ENCODE assay signal across 8 cellular contexts in the genomic region with DNA sequence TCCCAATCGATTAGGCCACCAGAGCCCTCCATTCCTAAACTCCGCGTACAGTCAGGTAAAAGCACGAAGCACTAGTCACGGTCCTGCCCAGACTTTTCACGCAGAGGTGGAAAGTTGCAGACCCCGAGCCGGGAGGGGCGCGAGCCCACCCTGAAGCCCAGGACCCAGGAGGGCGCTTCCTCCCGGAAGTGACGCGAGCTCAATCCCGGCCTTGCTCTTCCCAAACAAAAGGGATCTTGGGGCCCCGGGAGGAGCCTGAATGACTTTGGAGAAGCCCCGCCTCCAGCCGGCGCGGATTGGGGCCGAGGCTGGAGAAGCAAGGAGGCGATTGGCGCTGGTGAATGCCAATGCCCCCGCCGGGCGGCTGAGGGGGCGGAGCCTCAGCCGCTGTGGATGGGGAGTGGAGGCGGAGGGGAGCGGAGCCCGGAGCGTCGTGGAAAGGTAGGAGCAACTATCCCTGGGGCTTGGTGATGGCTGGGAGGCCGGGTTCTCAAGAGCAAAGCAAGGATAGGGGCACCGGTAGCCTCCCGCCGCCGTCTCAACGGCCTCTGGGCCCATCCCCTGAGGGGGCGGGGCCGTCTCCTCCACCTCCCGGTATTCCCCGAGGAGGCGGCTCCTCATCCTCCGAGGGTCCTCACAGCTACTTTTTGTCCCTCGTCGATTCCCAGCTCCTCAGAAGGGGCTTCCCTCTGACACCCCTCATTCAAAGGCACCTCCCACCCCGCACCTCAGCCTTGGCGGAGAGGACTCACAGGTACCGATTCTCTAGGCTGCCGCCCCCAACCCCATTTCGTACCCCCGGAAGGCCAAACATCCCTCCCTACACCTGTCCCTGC. TPM values are rescaled to one million over a fixed set of nuclear protein-coding genes. Genes with fewer than 3 reads are reported as not detected.
A peak's percentile ranks its signal among the peaks of the same experiment; 100 is the strongest.
DNase-seq lines count a peak whose midpoint lies in the region; ATAC-seq and TF ChIP-seq lines count a peak whose summit lies in the region.

A gene with protein sequence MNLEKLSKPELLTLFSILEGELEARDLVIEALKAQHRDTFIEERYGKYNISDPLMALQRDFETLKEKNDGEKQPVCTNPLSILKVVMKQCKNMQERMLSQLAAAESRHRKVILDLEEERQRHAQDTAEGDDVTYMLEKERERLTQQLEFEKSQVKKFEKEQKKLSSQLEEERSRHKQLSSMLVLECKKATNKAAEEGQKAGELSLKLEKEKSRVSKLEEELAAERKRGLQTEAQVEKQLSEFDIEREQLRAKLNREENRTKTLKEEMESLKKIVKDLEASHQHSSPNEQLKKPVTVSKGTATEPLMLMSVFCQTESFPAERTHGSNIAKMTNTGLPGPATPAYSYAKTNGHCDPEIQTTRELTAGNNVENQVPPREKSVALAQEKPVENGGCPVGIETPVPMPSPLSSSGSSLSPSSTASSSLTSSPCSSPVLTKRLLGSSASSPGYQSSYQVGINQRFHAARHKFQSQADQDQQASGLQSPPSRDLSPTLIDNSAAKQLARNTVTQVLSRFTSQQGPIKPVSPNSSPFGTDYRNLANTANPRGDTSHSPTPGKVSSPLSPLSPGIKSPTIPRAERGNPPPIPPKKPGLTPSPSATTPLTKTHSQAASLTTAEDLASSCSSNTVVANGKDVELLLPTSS (plus strand): TSS at position 383 of the 836 bp plus-strand sequence. CDS start 19,952 bp downstream, outside the sequence.

- BruUV-seq in A673 (replicated peaks; lab: Mats Ljungman, UMichigan), result TSS peak; percentile 44

- peaks cover 35% of the 10 kb centered on the region for H3K27me3 Mint-ChIP-seq in central memory CD8-positive, alpha-beta T cell

- H3K4me3 Mint-ChIP-seq in central memory CD8-positive, alpha-beta T cell, result peak within 1 kb of the TSS; percentile 85

- CTCF ChIA-PET in A673 (lab: Charles Lee), result interaction anchor here (1.0 to 1.5 kb wide), 3 partner anchors 68 to 322 kb away, joined by 3 read pairs; a partner anchor contains a TSS

- intact Hi-C loops in A673 (cut with micrococcal nuclease; ENCODE audit: unreplicated experiment), result loop anchor here (2.0 kb wide), 1 partner anchor 223 kb away; a partner anchor contains a TSS

- no peaks in the 10 kb centered on the region for H3K9me3 Mint-ChIP-seq in central memory CD8-positive, alpha-beta T cell

- POLR2A ChIA-PET in A673 (lab: Charles Lee; ENCODE audit: low non-redundant PET), result interaction anchor here (0.6 kb wide), 1 partner anchor 1389 kb away, joined by 3 read pairs; no protein-coding TSS in a partner anchor

- no peak for TF ChIP-seq CTCF in A673 (conservative IDR thresholded peaks at IDR 0.05; ENCODE audit: low read depth, low read length)

- peak; percentile 99 for DNase-seq in A673 (ENCODE audit: low spot score)
- peak; percentile 89 for DNase-seq in NCI-H2196 treated with DMSO at 0.1 percent for 48 hours (lab: John Stamatoyannopoulos, UW; ENCODE audit: unreplicated experiment)
- DNase-seq in activated CD4-positive, CD25-positive, alpha-beta regulatory T cell treated with anti-CD3 and anti-CD28 coated beads, Interleukin-2, amount 50 U/mL, for 16 hours (ENCODE audit: low read depth, low spot score), result peak; percentile 69
- peak; percentile 33 to 39 for DNase-seq in central memory CD8-positive, alpha-beta T cell (ENCODE audit: low spot score in 2 of 2)
- DNase-seq in islet precursor cell, result peak; percentile 99
- peak; percentile 79 for DNase-seq in stimulated activated CD4-positive, alpha-beta T cell treated with anti-CD3 and anti-CD28 coated beads, Interleukin-12 subunit alpha, Interleukin-12 subunit beta, amount 100 ng/mL, for 4 hours

- H3K27ac Mint-ChIP-seq in central memory CD8-positive, alpha-beta T cell (ENCODE audit: low read depth), result peak within 1 kb of the TSS; percentile 12

- peaks cover 41% of the 10 kb centered on the region for H3K4me1 ChIP-seq in A673 (ENCODE audit: insufficient read depth, low read length, poor library complexity, severe bottlenecking)

- H3K4me1 Mint-ChIP-seq in central memory CD8-positive, alpha-beta T cell, result peaks cover 25% of the 10 kb centered on the region

- peak within 1 kb of the TSS; percentile 82 for H3K27ac ChIP-seq in A673 (ENCODE audit: low read depth, low read length, poor library complexity, severe bottlenecking)

- peaks cover 1% of the 10 kb centered on the region for H3K36me3 Mint-ChIP-seq in central memory CD8-positive, alpha-beta T cell (ENCODE audit: insufficient read depth)

- no peaks in the 10 kb centered on the region for H3K36me3 ChIP-seq in A673 (ENCODE audit: insufficient read depth, low read length, poor library complexity, severe bottlenecking)

- H3K9me3 ChIP-seq in A673 (ENCODE audit: low read depth, low read length, poor library complexity, severe bottlenecking), result no peaks in the 10 kb centered on the region

- no peaks in the 10 kb centered on the region for H3K27me3 ChIP-seq in A673 (replicated peaks; ENCODE audit: insufficient read depth, low read depth, low read length, poor library complexity)

- peak within 1 kb of the TSS; percentile 99 for H3K4me3 ChIP-seq in A673 (ENCODE audit: low read depth, low read length, poor library complexity, severe bottlenecking)

- ATAC-seq in GM18873 (IDR thresholded peaks at IDR 0.05; ENCODE audit: low FRiP score, unreplicated experiment) (peak; percentile 75), HG03135 (IDR thresholded peaks at IDR 0.05; ENCODE audit: unreplicated experiment) (peak; percentile 85)
- peak; percentile 86 for ATAC-seq in central memory CD8-positive, alpha-beta T cell (replicated peaks; ENCODE audit: extremely low read depth, poor library complexity, severe bottlenecking)

RNA-seq across cellular contexts. Expression of the gene that starts here (rescaled TPM):
- 28.1 and 32.7 TPM in 2 replicates for total RNA-seq in A673 (2021)

Comparison
In these comparisons a context has a peak if more than half of its experiments do, and no peak if none do; other contexts are left out.
1. Peak in every context shown above with its lines: DNase-seq, ATAC-seq, H3K4me3 ChIP-seq and H3K27ac ChIP-seq.
2. DNase-seq: peak in every context shown above with its lines; median percentile 99 in A673; 99 in islet precursor cell; 89 in NCI-H2196 treated with DMSO at 0.1 percent for 48 hours; 79 in stimulated activated CD4-positive, alpha-beta T cell treated with anti-CD3 and anti-CD28 coated beads, Interleukin-12 subunit alpha, Interleukin-12 subunit beta, amount 100 ng/mL, for 4 hours; 69 in activated CD4-positive, CD25-positive, alpha-beta regulatory T cell treated with anti-CD3 and anti-CD28 coated beads, Interleukin-2, amount 50 U/mL, for 16 hours; 36 in central memory CD8-positive, alpha-beta T cell.